Comparison of ENCODE assay signal across 9 cellular contexts in the genomic region with DNA sequence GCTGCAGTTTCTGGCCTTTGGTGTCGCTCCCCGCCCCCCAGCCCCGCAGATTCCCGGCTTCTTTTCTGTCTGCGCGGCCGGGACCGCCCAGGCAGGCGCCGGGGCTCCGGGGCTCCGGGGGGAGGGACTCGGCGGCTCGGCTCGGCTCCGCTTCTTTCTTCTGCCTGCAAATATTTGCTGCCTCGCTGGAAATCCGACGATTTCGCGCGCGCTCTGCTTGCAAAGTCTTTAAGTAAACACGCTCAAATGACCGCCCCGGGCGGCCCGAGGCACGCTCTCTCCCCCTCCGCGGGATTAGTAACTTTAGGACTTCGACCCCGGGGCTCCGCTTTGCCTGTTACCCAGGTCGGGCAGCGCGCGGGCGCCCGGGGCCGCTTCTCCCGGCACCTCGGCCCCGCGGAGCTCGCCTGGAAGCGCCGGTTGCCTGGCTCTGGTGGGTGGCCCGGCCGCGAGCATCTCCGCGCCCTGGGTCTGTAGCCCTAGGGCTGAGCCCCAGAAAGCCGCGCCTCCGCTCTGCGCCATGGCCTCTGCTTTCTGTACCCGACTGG. TPM values are rescaled to one million over a fixed set of nuclear protein-coding genes. Genes with fewer than 3 reads are reported as not detected.
DNase-seq lines count a peak whose midpoint lies in the region; ATAC-seq and TF ChIP-seq lines count a peak whose summit lies in the region.
"Had no signal": no experiment of that assay in that cellular context is flagged by ENCODE, and none has a peak within 500 bp of the region (broad histone marks: within the 10 kb centered on the region; RNA-seq: fewer than 3 reads in every experiment).

No MANE protein-coding gene starts in this region.

- no peak overlapping the region for H2AK9ac ChIP-seq in IMR-90 (replicated peaks; ENCODE audit: low read depth, low read length, poor library complexity)

- no peak overlapping the region for H4K8ac ChIP-seq in IMR-90 (ENCODE audit: low read depth in 2 of 2, low read length in 2 of 2)

- DNase-seq in IMR-90 (peak; percentile 18), dermis blood vessel endothelial cell (peak; percentile 49), NCI-H774 (lab: John Stamatoyannopoulos, UW) (no peak), amygdala (lab: John Stamatoyannopoulos, UW) (no peak)
- DNase-seq in naive thymus-derived CD4-positive, alpha-beta T cell, result peak in 7 of 9 donors; percentile 30 to 56 (median 43)
- no peak for DNase-seq in stimulated activated naive CD4-positive, alpha-beta T cell treated with Interleukin-2 at 50 U/mL for 16 hours (lab: John Stamatoyannopoulos, UW)

- H3K36me3 Mint-ChIP-seq in naive thymus-derived CD4-positive, alpha-beta T cell, result peaks cover 0 to 4% (median 0%) of the 10 kb centered on the region in 5 donors

- peak overlapping the region; percentile 6 for H2AFZ ChIP-seq in IMR-90 (replicated peaks; ENCODE audit: low read length, poor library complexity)

- H3K23ac ChIP-seq in IMR-90 (ENCODE audit: low read depth, low read length), result no peak overlapping the region

- dilution Hi-C loops in IMR-90 (cut with HindIII; ENCODE audit: low sequenced_read_pairs, unreplicated experiment), result no loop called here

- in situ Hi-C loops in IMR-90 (cut with MboI; ENCODE audit: low sequenced_read_pairs), result no loop called here

- no TSS peak for BruUV-seq in IMR-90 (replicated peaks; lab: Mats Ljungman, UMichigan)

- H3K4me1 ChIP-seq in BLaER1 (peaks cover 32% of the 10 kb centered on the region), IMR-90 (ENCODE audit: control insufficient read depth, insufficient read depth, low read length) (no peaks in the 10 kb centered on the region; the same call in 1 of the 2 replicates)
- peaks cover 44 to 58% of the 10 kb centered on the region in 2 donors for H3K4me1 ChIP-seq in naive thymus-derived CD4-positive, alpha-beta T cell (ENCODE audit: control insufficient read depth in 2 of 2, insufficient read depth in 2 of 2, low read length in 2 of 2)

- H3K14ac ChIP-seq in IMR-90 (replicated peaks; ENCODE audit: low read depth, low read length), result no peak overlapping the region

- H3K4me3 Mint-ChIP-seq in naive thymus-derived CD4-positive, alpha-beta T cell, result peak overlapping the region; percentile 53 to 97 (median 76)

- peaks cover 0 to 4% (median 0%) of the 10 kb centered on the region in 11 donors for H3K9me3 Mint-ChIP-seq in naive thymus-derived CD4-positive, alpha-beta T cell

- no peak overlapping the region for H3K18ac ChIP-seq in IMR-90 (ENCODE audit: low read depth, low read length)

- H4K5ac ChIP-seq in IMR-90 (ENCODE audit: low read depth, low read length), result no peak overlapping the region

- peak; percentile 2; the same call in 1 of the 2 replicates for ATAC-seq in IMR-90 (ENCODE audit: low read depth)
- ATAC-seq in naive thymus-derived CD4-positive, alpha-beta T cell, result no peak
- ATAC-seq in HG03280 (IDR thresholded peaks at IDR 0.05; ENCODE audit: unreplicated experiment), result no peak
- ATAC-seq: HCT116 had no signal

- H3K9ac ChIP-seq in BLaER1 (no peak overlapping the region), IMR-90 (ENCODE audit: low read depth, low read length) (no peak overlapping the region)

- H3K4me1 Mint-ChIP-seq in naive thymus-derived CD4-positive, alpha-beta T cell, result peaks cover 32 to 55% (median 49%) of the 10 kb centered on the region in 7 donors

- H4K20me1 ChIP-seq in BLaER1 (peaks cover 89% of the 10 kb centered on the region), IMR-90 (ENCODE audit: insufficient read depth, low read length) (no peaks in the 10 kb centered on the region)

- no peaks in the 10 kb centered on the region for H3K79me1 ChIP-seq in IMR-90 (ENCODE audit: low read depth in 1 of 2, low read length in 2 of 2)

- no peak overlapping the region for H2BK5ac ChIP-seq in IMR-90 (ENCODE audit: low read depth, low read length, poor library complexity, severe bottlenecking)

- H3K27ac ChIP-seq in BLaER1 (no peak overlapping the region), IMR-90 (ENCODE audit: insufficient read depth, low read length) (no peak overlapping the region)
- no peak overlapping the region for H3K27ac ChIP-seq in naive thymus-derived CD4-positive, alpha-beta T cell (ENCODE audit: low read depth, low read length)

- no peak overlapping the region for H2AK5ac ChIP-seq in IMR-90 (ENCODE audit: low read depth, low read length)

- intact Hi-C loops in IMR-90 (cut with micrococcal nuclease), result loop anchor here (5.0 kb wide), 2 partner anchors 163 to 178 kb away; no protein-coding TSS in a partner anchor
- intact Hi-C loops in naive thymus-derived CD4-positive, alpha-beta T cell (cut with micrococcal nuclease), result loop anchor here (1.0 to 10.0 kb wide), 9 partner anchors 9 to 1252 kb away; a partner anchor contains a TSS

- H3K4me2 ChIP-seq in BLaER1, result peak overlapping the region; percentile 70
- H3K4me2 ChIP-seq in IMR-90 (ENCODE audit: low read depth, low read length), result peak overlapping the region; percentile 41; the same call in 1 of the 2 replicates

- H3K36me3 ChIP-seq in BLaER1, result no peaks in the 10 kb centered on the region
- H3K36me3 ChIP-seq in IMR-90 (ENCODE audit: control insufficient read depth, insufficient read depth, low read length), result no peaks in the 10 kb centered on the region
- peaks cover 0 to 4% (median 0%) of the 10 kb centered on the region in 3 experiments for H3K36me3 ChIP-seq in naive thymus-derived CD4-positive, alpha-beta T cell (ENCODE audit: control insufficient read depth in 2 of 3, insufficient read depth in 3 of 3, low read length in 3 of 3)

- H3K27ac Mint-ChIP-seq in naive thymus-derived CD4-positive, alpha-beta T cell, result peak overlapping the region in 1 of 9 donors; percentile 29

- no peak overlapping the region for H3K56ac ChIP-seq in IMR-90 (ENCODE audit: extremely low read depth, insufficient read depth, low read length)

- H3K27me3 ChIP-seq in BLaER1, result peaks cover 100% of the 10 kb centered on the region
- peaks cover 92% of the 10 kb centered on the region for H3K27me3 ChIP-seq in IMR-90 (ENCODE audit: control insufficient read depth, insufficient read depth, low read length)
- H3K27me3 ChIP-seq in naive thymus-derived CD4-positive, alpha-beta T cell (ENCODE audit: control insufficient read depth in 2 of 2, insufficient read depth in 2 of 2, low read length in 2 of 2), result peaks cover 31 to 62% of the 10 kb centered on the region in 2 donors

- CTCF ChIA-PET in IMR-90 (lab: Yijun Ruan, JAX), result no interaction called here
- CTCF ChIA-PET in naive thymus-derived CD4-positive, alpha-beta T cell (lab: Charles Lee), result no interaction called here

- H4K91ac ChIP-seq in IMR-90 (ENCODE audit: insufficient read depth, low read depth, low read length), result no peak overlapping the region

- H3K9me3 ChIP-seq in BLaER1 (peaks cover 10% of the 10 kb centered on the region; the same call in 1 of the 2 replicates), IMR-90 (ENCODE audit: control insufficient read depth, insufficient read depth, low read length) (peaks cover 2% of the 10 kb centered on the region; the same call in 1 of the 2 replicates)
- H3K9me3 ChIP-seq in naive thymus-derived CD4-positive, alpha-beta T cell (ENCODE audit: control insufficient read depth in 2 of 3, low read length in 3 of 3), result no peaks in the 10 kb centered on the region

- POLR2A ChIA-PET in IMR-90 (lab: Charles Lee; ENCODE audit: unreplicated experiment), result no interaction called here
- POLR2A ChIA-PET in naive thymus-derived CD4-positive, alpha-beta T cell (lab: Charles Lee), result interaction anchor here (0.8 to 1.0 kb wide), 2 partner anchors 9 to 1046 kb away, joined by 3 to 4 read pairs; no protein-coding TSS in a partner anchor

- no peak overlapping the region for H2BK15ac ChIP-seq in IMR-90 (ENCODE audit: low read depth, low read length)

- H3K9me1 ChIP-seq in IMR-90 (ENCODE audit: insufficient read depth, low read length), result no peaks in the 10 kb centered on the region

- no peak for TF ChIP-seq CTCF in IMR-90 (conservative IDR thresholded peaks at IDR 0.05; ENCODE audit: low read depth, low read length)

- no peak overlapping the region for H2BK120ac ChIP-seq in IMR-90 (ENCODE audit: low read depth, low read length)

- no peak overlapping the region for H2BK20ac ChIP-seq in IMR-90 (ENCODE audit: low read depth, low read length)

- H3K4me3 ChIP-seq in BLaER1, result peak overlapping the region; percentile 48
- no peak overlapping the region for H3K4me3 ChIP-seq in IMR-90 (ENCODE audit: insufficient read depth, low read depth, low read length)
- H3K4me3 ChIP-seq in naive thymus-derived CD4-positive, alpha-beta T cell (ENCODE audit: low read length), result peak overlapping the region; percentile 38

- WGBS in IMR-90 (ENCODE audit: extremely low coverage in 2 of 2, insufficient read length in 1 of 2), 2 experiments, result 1% methylated on average over 10 of the region's 59 CpGs; no CpG with 5 or more reads in 1 of the 2 experiments

- no peak for TF ChIP-seq POLR2A in IMR-90 (IDR thresholded peaks at IDR 0.05; ENCODE audit: low read depth, low read length)

- H3K27me3 Mint-ChIP-seq in naive thymus-derived CD4-positive, alpha-beta T cell, result peaks cover 50 to 61% (median 52%) of the 10 kb centered on the region in 5 donors

- no peak overlapping the region for H3K4ac ChIP-seq in IMR-90 (ENCODE audit: low read depth, low read length)

- no peak for TF ChIP-seq RAD21 in IMR-90 (IDR thresholded peaks at IDR 0.05; ENCODE audit: low read length)

TF ChIP-seq in IMR-90, 13 proteins besides CTCF, POLR2A, EP300 and RAD21 (continues in another document):
- TF ChIP-seq SMC3 (IDR thresholded peaks at IDR 0.05; ENCODE audit: low read depth, low read length) (no peak), NFE2L2 (IDR thresholded peaks at IDR 0.05; ENCODE audit: low read depth, low read length) (no peak), BHLHE40 (IDR thresholded peaks at IDR 0.05; ENCODE audit: low read depth, low read length) (no peak), CHD1 (IDR thresholded peaks at IDR 0.05; ENCODE audit: low read depth, low read length) (no peak), MXI1 (IDR thresholded peaks at IDR 0.05; ENCODE audit: borderline replicate concordance, low read depth, low read length) (no peak)
- TF ChIP-seq, protein P1, sequence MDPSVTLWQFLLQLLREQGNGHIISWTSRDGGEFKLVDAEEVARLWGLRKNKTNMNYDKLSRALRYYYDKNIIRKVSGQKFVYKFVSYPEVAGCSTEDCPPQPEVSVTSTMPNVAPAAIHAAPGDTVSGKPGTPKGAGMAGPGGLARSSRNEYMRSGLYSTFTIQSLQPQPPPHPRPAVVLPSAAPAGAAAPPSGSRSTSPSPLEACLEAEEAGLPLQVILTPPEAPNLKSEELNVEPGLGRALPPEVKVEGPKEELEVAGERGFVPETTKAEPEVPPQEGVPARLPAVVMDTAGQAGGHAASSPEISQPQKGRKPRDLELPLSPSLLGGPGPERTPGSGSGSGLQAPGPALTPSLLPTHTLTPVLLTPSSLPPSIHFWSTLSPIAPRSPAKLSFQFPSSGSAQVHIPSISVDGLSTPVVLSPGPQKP (IDR thresholded peaks at IDR 0.05; ENCODE audit: borderline replicate concordance, low read depth, low read length), result no peak

RNA-seq across cellular contexts. Expression of a gene that starts 3.9 kb away (rescaled TPM):
- total RNA-seq in IMR-90 (2012; rRNA removed) (under 0.01 TPM in 1 of 2 replicates, not detected in the other), dermis blood vessel endothelial cell (0.05 and 0.17 TPM in 2 replicates)
- polyA plus RNA-seq in IMR-90 (2012; rRNA removed), result 0.11 and 0.21 TPM in 2 replicates
- 0.21 TPM in 2 replicates for polyA plus RNA-seq in IMR-90 (2012; cell fraction: cytosol; rRNA removed)
- polyA plus RNA-seq in IMR-90 (2012; cell fraction: nucleus; rRNA removed; ENCODE audit: low replicate concordance), result 0.29 and 0.33 TPM in 2 replicates
- 10 to 100 TPM; 31.2 to 60.1 (median 38.6) TPM for total RNA-seq in naive thymus-derived CD4-positive, alpha-beta T cell
- 10 to 100 TPM; 24.0 to 30.9 TPM for polyA plus RNA-seq in naive thymus-derived CD4-positive, alpha-beta T cell

Comparison
In these comparisons a context has a peak if more than half of its experiments do, and no peak if none do; other contexts are left out.
1. DNase-seq: peak in IMR-90 (single experiment), dermis blood vessel endothelial cell (single experiment) and naive thymus-derived CD4-positive, alpha-beta T cell (7 of 9); none in stimulated activated naive CD4-positive, alpha-beta T cell treated with Interleukin-2 at 50 U/mL for 16 hours (single experiment), NCI-H774 (single experiment) and amygdala (0 of 56).
2. RNA of a gene that starts 3.9 kb away (total RNA-seq): 31.2 to 60.1 TPM in naive thymus-derived CD4-positive, alpha-beta T cell; 0.05 to 0.17 TPM in dermis blood vessel endothelial cell and under 0.01 TPM in IMR-90; every median in the first group is over 10 times any median in the second.